In genomic region chrX:41384041-41384705, GRCh38 we compare ENCODE assay signal across 8 cellular contexts. TPM values are rescaled to one million over a fixed set of nuclear protein-coding genes. Genes with fewer than 3 reads are reported as not detected.
DNase-seq lines count a peak whose midpoint lies in the region; ATAC-seq and TF ChIP-seq lines count a peak whose summit lies in the region.

No MANE protein-coding gene starts in this region.

- no peak for TF ChIP-seq CTCF in AG04450 (IDR thresholded peaks at IDR 0.05; ENCODE audit: low read depth, low read length)
- no peak for TF ChIP-seq CTCF in fibroblast of mammary gland (conservative IDR thresholded peaks at IDR 0.05; ENCODE audit: control insufficient read depth, insufficient read depth, low read depth, low read length)

- POLR2A ChIA-PET in AG04450 (lab: Yijun Ruan, JAX): interaction anchor here (0.6 to 0.9 kb wide), 3 partner anchors 47 to 101 kb away, joined by 3 read pairs; no protein-coding TSS in a partner anchor

- intact Hi-C loops in sciatic nerve (cut with DNase I): no loop called here

- ATAC-seq in sciatic nerve (peak; percentile 78), GM21786 (IDR thresholded peaks at IDR 0.05; ENCODE audit: unreplicated experiment) (no peak), HG03521 (IDR thresholded peaks at IDR 0.05; ENCODE audit: unreplicated experiment) (no peak)

- DNase-seq in AG04450 (ENCODE audit: low read depth, low spot score) (peak; percentile 55), MG63 (peak; percentile 30), fibroblast of mammary gland (ENCODE audit: low read depth) (peak; percentile 91), sciatic nerve (ENCODE audit: low spot score) (peak; percentile 65), amniotic stem cell (lab: John Stamatoyannopoulos, UW) (no peak)
- peak; percentile 49 to 56 for DNase-seq in activated CD4-positive, alpha-beta T cell treated with anti-CD3 and anti-CD28 coated beads, Interleukin-2, amount 50 U/mL, for 4 hours

- H3K36me3 ChIP-seq in MG63: no peaks in the 10 kb centered on the region

- H3K9me3 ChIP-seq in AG04450 (ENCODE audit: control insufficient read depth, insufficient read depth, low read length) (no peaks in the 10 kb centered on the region), MG63 (no peaks in the 10 kb centered on the region)

- H3K4me3 ChIP-seq in AG04450 (ENCODE audit: low read depth, low read length): no peak overlapping the region
- H3K4me3 ChIP-seq in MG63: no peak overlapping the region
- no peak overlapping the region for H3K4me3 ChIP-seq in fibroblast of mammary gland (ENCODE audit: control insufficient read depth, low read depth, low read length)

- H3K27ac ChIP-seq in AG04450 (ENCODE audit: low read depth, low read length): peak overlapping the region; percentile 57

- no peaks in the 10 kb centered on the region for H3K27me3 ChIP-seq in AG04450 (ENCODE audit: control insufficient read depth, insufficient read depth, low read length)
- no peaks in the 10 kb centered on the region for H3K27me3 ChIP-seq in MG63

- CTCF ChIA-PET in AG04450 (lab: Charles Lee): no interaction called here

RNA-seq across cellular contexts. Expression of gene DDX3X, which starts 50.2 kb away (rescaled TPM):
- polyA plus RNA-seq in AG04450 (2011; rRNA removed): 110 and 111 TPM in 2 replicates
- polyA minus RNA-seq in AG04450 (2011; rRNA and poly(A)+ RNA removed): 160 and 192 TPM in 2 replicates
- 94.9 and 143 TPM in 2 replicates for total RNA-seq in MG63 (2014; rRNA removed; shearing (Covaris generic); ENCODE audit: low replicate concordance)
- 334 TPM for total RNA-seq in sciatic nerve
